19 cellular contexts compared by ENCODE assay signal in genomic region chr12:6979021-6979420, GRCh38. TPM values are rescaled to one million over a fixed set of nuclear protein-coding genes. Genes with fewer than 3 reads are reported as not detected.
DNase-seq lines count a peak whose midpoint lies in the region; ATAC-seq and TF ChIP-seq lines count a peak whose summit lies in the region.
"Had no signal": no experiment of that assay in that cellular context is flagged by ENCODE, and none has a peak within 500 bp of the region (broad histone marks: within the 10 kb centered on the region; RNA-seq: fewer than 3 reads in every experiment).

No MANE protein-coding gene starts in this region.

- no peak for TF ChIP-seq POLR2A in prostate gland (IDR thresholded peaks at IDR 0.05)

- peaks cover 78% of the 10 kb centered on the region for H3K36me3 Mint-ChIP-seq in GM23338 (ENCODE audit: low read depth)

- DNase-seq in GM23338 (ENCODE audit: low spot score) (no peak), SK-N-MC (ENCODE audit: low read depth, low spot score) (no peak), foreskin keratinocyte (peak in 1 of 2 donors; percentile 56), prostate gland (ENCODE audit: low spot score) (no peak), A673 (ENCODE audit: low spot score) (no peak)
- DNase-seq: anterior cingulate cortex, head of caudate nucleus, islet precursor cell, KG1, NCI-H1092 treated with DMSO at 0.1 percent for 48 hours, NCI-H748 treated with DMSO at 0.1 percent for 48 hours, RPMI8226 had no signal

- no peak overlapping the region for H3K4me3 Mint-ChIP-seq in GM23338
- H3K4me3 Mint-ChIP-seq: T-helper 1 cell treated with Interleukin-12 subunit alpha and Interleukin-12 subunit beta and Interleukin-4 antibody, amounts not matched to agents 30 μg/mL and 1 μg/mL, for 36 hours had no signal

- H3K27ac Mint-ChIP-seq in GM23338 = 0 out of 2 replicates have a peak overlapping the region, but pooled peaks have one; percentile 64
- H3K27ac Mint-ChIP-seq: T-helper 1 cell treated with Interleukin-12 subunit alpha and Interleukin-12 subunit beta and Interleukin-4 antibody, amounts not matched to agents 30 μg/mL and 1 μg/mL, for 36 hours had no signal

- H3K9me3 ChIP-seq in SK-N-MC (ENCODE audit: low read depth, low read length) (no peaks in the 10 kb centered on the region), prostate gland (no peaks in the 10 kb centered on the region), A673 (ENCODE audit: low read depth, low read length, poor library complexity, severe bottlenecking) (no peaks in the 10 kb centered on the region)
- H3K9me3 ChIP-seq: BLaER1, pancreas had no signal

- H3K4me3 ChIP-seq in GM23338 = no peak overlapping the region
- no peak overlapping the region for H3K4me3 ChIP-seq in SK-N-MC
- H3K4me3 ChIP-seq in prostate gland = no peak overlapping the region
- H3K4me3 ChIP-seq in A673 (ENCODE audit: low read depth, low read length, poor library complexity, severe bottlenecking) = no peak overlapping the region
- H3K4me3 ChIP-seq: BLaER1, coronary artery, pancreas had no signal

- H3K79me2 ChIP-seq in GM23338 (replicated peaks; ENCODE audit: insufficient read depth) = no peaks in the 10 kb centered on the region

- H2AFZ ChIP-seq in GM23338 = no peak overlapping the region

- no peak for ATAC-seq in GM23338
- ATAC-seq in foreskin keratinocyte = peak; percentile 86
- ATAC-seq in GM19452 (IDR thresholded peaks at IDR 0.05; ENCODE audit: unreplicated experiment) = no peak
- no peak for ATAC-seq in GM19467 (IDR thresholded peaks at IDR 0.05; ENCODE audit: unreplicated experiment)

- no peak overlapping the region for H3K9ac ChIP-seq in SK-N-MC (ENCODE audit: insufficient read length)
- H3K9ac ChIP-seq: BLaER1 had no signal

- TF ChIP-seq CTCF in GM23338 (conservative IDR thresholded peaks at IDR 0.05; ENCODE audit: low read depth in 2 of 2) (no peak), foreskin keratinocyte (conservative IDR thresholded peaks at IDR 0.05) (no peak), prostate gland (IDR thresholded peaks at IDR 0.05) (no peak), A673 (conservative IDR thresholded peaks at IDR 0.05; ENCODE audit: low read depth, low read length) (no peak)

- H3K27ac ChIP-seq in GM23338 (ENCODE audit: low read depth) (peak overlapping the region; percentile 80), SK-N-MC (peak overlapping the region; percentile 58; the same call in 1 of the 2 replicates), foreskin keratinocyte (no peak overlapping the region), prostate gland (peak overlapping the region; percentile 18 to 69), A673 (ENCODE audit: low read depth, low read length, poor library complexity, severe bottlenecking) (no peak overlapping the region)
- H3K27ac ChIP-seq: BLaER1, coronary artery, HL-60, pancreas had no signal

- H3F3A ChIP-seq in GM23338 (replicated peaks; ENCODE audit: low read depth) = peaks cover 31% of the 10 kb centered on the region

- H3K9me3 Mint-ChIP-seq in GM23338 = no peaks in the 10 kb centered on the region
- H3K9me3 Mint-ChIP-seq: T-helper 1 cell treated with Interleukin-12 subunit alpha and Interleukin-12 subunit beta and Interleukin-4 antibody, amounts not matched to agents 30 μg/mL and 1 μg/mL, for 36 hours had no signal

- WGBS in prostate gland = 43% methylated on average over 6 of the region's 6 CpGs

- H3K4me2 ChIP-seq in GM23338 = no peak overlapping the region
- H3K4me2 ChIP-seq: BLaER1 had no signal

- peaks cover 17% of the 10 kb centered on the region for H4K20me1 ChIP-seq in GM23338 (replicated peaks; ENCODE audit: insufficient read depth)
- H4K20me1 ChIP-seq: BLaER1 had no signal

- peaks cover 25% of the 10 kb centered on the region for H3K4me1 Mint-ChIP-seq in GM23338

- BruUV-seq in A673 (replicated peaks; lab: Mats Ljungman, UMichigan) = no TSS peak

- H3K9me2 ChIP-seq in GM23338 (ENCODE audit: insufficient read depth) = no peaks in the 10 kb centered on the region

- CTCF ChIA-PET in A673 (lab: Charles Lee) = no interaction called here

- H3K27me3 Mint-ChIP-seq in GM23338 (ENCODE audit: insufficient read depth, low read depth, poor library complexity) = peaks cover 9% of the 10 kb centered on the region

- POLR2A ChIA-PET in A673 (lab: Charles Lee; ENCODE audit: low non-redundant PET) = no interaction called here

- H3K4me1 ChIP-seq in GM23338 (ENCODE audit: insufficient read depth) (no peaks in the 10 kb centered on the region; the same call in 1 of the 2 replicates), foreskin keratinocyte (peaks cover 7% of the 10 kb centered on the region), prostate gland (replicated peaks) (no peaks in the 10 kb centered on the region), A673 (ENCODE audit: insufficient read depth, low read length, poor library complexity, severe bottlenecking) (no peaks in the 10 kb centered on the region)
- H3K4me1 ChIP-seq: pancreas had no signal

- intact Hi-C loops in prostate gland (cut with DNase I) (no loop called here), A673 (cut with micrococcal nuclease; ENCODE audit: unreplicated experiment) (no loop called here)

- H3K27me3 ChIP-seq in GM23338 (ENCODE audit: insufficient read depth) (no peaks in the 10 kb centered on the region), foreskin keratinocyte (no peaks in the 10 kb centered on the region), prostate gland (replicated peaks; ENCODE audit: insufficient read depth) (no peaks in the 10 kb centered on the region), A673 (replicated peaks; ENCODE audit: insufficient read depth, low read depth, low read length, poor library complexity) (no peaks in the 10 kb centered on the region)
- H3K27me3 ChIP-seq: BLaER1, pancreas had no signal

- H3K36me3 ChIP-seq in GM23338 (ENCODE audit: insufficient read depth) (peaks cover 27% of the 10 kb centered on the region), SK-N-MC (ENCODE audit: insufficient read depth, low read length) (peaks cover 78% of the 10 kb centered on the region), prostate gland (peaks cover 17 to 30% of the 10 kb centered on the region in 2 donors), A673 (ENCODE audit: insufficient read depth, low read length, poor library complexity, severe bottlenecking) (peaks cover 86% of the 10 kb centered on the region)

TF ChIP-seq in GM23338, 12 proteins besides CTCF, POLR2A, EP300 and RAD21 (continues in another document):
- TF ChIP-seq ETS1 (IDR thresholded peaks at IDR 0.05) (no peak), NANOG (IDR thresholded peaks at IDR 0.05; ENCODE audit: borderline replicate concordance) (no peak)

RNA-seq across cellular contexts. Expression of gene EMG1, which starts 8.3 kb away (rescaled TPM):
- 66.7 and 71.7 TPM in 2 replicates for total RNA-seq in GM23338 (2014; rRNA removed; shearing (Covaris generic))
- polyA plus RNA-seq in GM23338 (2016; fragmentation: Nextera tagmentation; extraction: Ambion mirVana) = 157 and 160 TPM in 2 replicates
- total RNA-seq in foreskin keratinocyte = 103 and 111 TPM in 2 replicates
- 115 and 133 TPM in 2 replicates for polyA plus RNA-seq in foreskin keratinocyte
- total RNA-seq in prostate gland = 10 to 100 TPM; 37.7 to 46.3 TPM
- total RNA-seq in A673 (2021) = 83.0 and 92.3 TPM in 2 replicates

RNA-seq across cellular contexts. Expression of gene PHB2, which starts 8.6 kb away (rescaled TPM):
- total RNA-seq in GM23338 (2014; rRNA removed; shearing (Covaris generic)) = 378 and 416 TPM in 2 replicates
- polyA plus RNA-seq in GM23338 (2016; fragmentation: Nextera tagmentation; extraction: Ambion mirVana) (224 and 238 TPM in 2 replicates), foreskin keratinocyte (271 and 299 TPM in 2 replicates)
- total RNA-seq in foreskin keratinocyte (267 and 290 TPM in 2 replicates), prostate gland (100 to 1,000 TPM; 177 to 230 TPM), A673 (2021) (340 and 351 TPM in 2 replicates)

RNA-seq across cellular contexts. Expression of gene PTPN6, which starts 27.9 kb away (rescaled TPM):
- total RNA-seq in GM23338 (2014; rRNA removed; shearing (Covaris generic)) = 24.7 and 25.3 TPM in 2 replicates
- polyA plus RNA-seq in GM23338 (2016; fragmentation: Nextera tagmentation; extraction: Ambion mirVana) = 35.4 and 40.6 TPM in 2 replicates
- 22.5 and 23.2 TPM in 2 replicates for total RNA-seq in foreskin keratinocyte
- 21.8 and 24.9 TPM in 2 replicates for polyA plus RNA-seq in foreskin keratinocyte
- 10 to 100 TPM; 30.6 to 43.2 TPM for total RNA-seq in prostate gland
- 2.3 and 3.3 TPM in 2 replicates for total RNA-seq in A673 (2021)

RNA-seq across cellular contexts. Expression of gene C12orf57, which starts 35.2 kb away (rescaled TPM):
- 186 and 204 TPM in 2 replicates for total RNA-seq in GM23338 (2014; rRNA removed; shearing (Covaris generic))
- polyA plus RNA-seq in GM23338 (2016; fragmentation: Nextera tagmentation; extraction: Ambion mirVana) (262 and 285 TPM in 2 replicates), foreskin keratinocyte (177 and 232 TPM in 2 replicates)
- total RNA-seq in foreskin keratinocyte (119 and 147 TPM in 2 replicates), prostate gland (100 to 1,000 TPM; 352 to 711 TPM), A673 (2021) (226 and 260 TPM in 2 replicates)

RNA-seq across cellular contexts. Expression of gene RNU7-1, which starts 35.4 kb away (rescaled TPM):
- total RNA-seq in GM23338 (2014; rRNA removed; shearing (Covaris generic)) = not detected in 2 replicates
- polyA plus RNA-seq in GM23338 (2016; fragmentation: Nextera tagmentation; extraction: Ambion mirVana) (not detected in 2 replicates), foreskin keratinocyte (not detected in 2 replicates)
- total RNA-seq in foreskin keratinocyte (not detected in 2 replicates), prostate gland (not detected), A673 (2021) (not detected in 2 replicates)
- total RNA-seq: pancreas had no signal
- polyA plus RNA-seq: pancreas had no signal

Comparison
In these comparisons a context has a peak if more than half of its experiments do, and no peak if none do; other contexts are left out.
1. H3K27ac ChIP-seq: peak in GM23338 (single experiment), SK-N-MC (single experiment) and prostate gland (2 of 2); none in foreskin keratinocyte (single experiment) and A673 (single experiment).